ENCODE assay signal across 1 cellular context in the genomic region with DNA sequence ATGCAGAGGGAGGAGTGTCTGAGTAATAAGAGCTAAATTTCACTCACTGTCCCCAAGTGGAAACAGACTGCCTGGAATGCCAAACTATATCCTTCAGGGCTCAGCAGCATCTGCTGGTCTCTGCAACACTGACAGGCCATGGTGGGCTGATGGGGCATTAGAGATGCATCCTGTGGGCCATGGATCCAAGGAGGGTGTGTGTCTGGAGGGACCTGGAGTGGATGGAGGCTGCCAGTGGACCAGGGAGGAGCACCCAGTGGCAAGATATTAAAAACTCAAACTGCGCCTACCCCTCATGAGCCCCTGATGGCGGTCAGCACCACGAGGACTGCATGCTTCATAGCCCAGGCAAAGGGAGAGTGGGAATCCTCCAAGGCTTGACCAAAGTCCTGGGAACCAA.
TF ChIP-seq lines count a peak whose summit lies in the region.

No MANE protein-coding gene starts in this region.

TF ChIP-seq in WTC11, 78 proteins besides CTCF, POLR2A, EP300 and RAD21 (continued from another document):
- TF ChIP-seq, protein P1, sequence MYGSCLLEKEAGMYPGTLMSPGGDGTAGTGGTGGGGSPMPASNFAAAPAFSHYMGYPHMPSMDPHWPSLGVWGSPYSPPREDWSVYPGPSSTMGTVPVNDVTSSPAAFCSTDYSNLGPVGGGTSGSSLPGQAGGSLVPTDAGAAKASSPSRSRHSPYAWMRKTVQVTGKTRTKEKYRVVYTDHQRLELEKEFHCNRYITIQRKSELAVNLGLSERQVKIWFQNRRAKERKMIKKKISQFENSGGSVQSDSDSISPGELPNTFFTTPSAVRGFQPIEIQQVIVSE (CRISPR knock-in tag; IDR thresholded peaks at IDR 0.05; ENCODE audit: borderline replicate concordance) = no peak
- no peak for TF ChIP-seq ZNF416 (CRISPR knock-in tag; IDR thresholded peaks at IDR 0.05)
- TF ChIP-seq SMAD4 (CRISPR knock-in tag; IDR thresholded peaks at IDR 0.05) = no peak
- TF ChIP-seq JUN (CRISPR knock-in tag; IDR thresholded peaks at IDR 0.05) = no peak
- TF ChIP-seq, protein P2, sequence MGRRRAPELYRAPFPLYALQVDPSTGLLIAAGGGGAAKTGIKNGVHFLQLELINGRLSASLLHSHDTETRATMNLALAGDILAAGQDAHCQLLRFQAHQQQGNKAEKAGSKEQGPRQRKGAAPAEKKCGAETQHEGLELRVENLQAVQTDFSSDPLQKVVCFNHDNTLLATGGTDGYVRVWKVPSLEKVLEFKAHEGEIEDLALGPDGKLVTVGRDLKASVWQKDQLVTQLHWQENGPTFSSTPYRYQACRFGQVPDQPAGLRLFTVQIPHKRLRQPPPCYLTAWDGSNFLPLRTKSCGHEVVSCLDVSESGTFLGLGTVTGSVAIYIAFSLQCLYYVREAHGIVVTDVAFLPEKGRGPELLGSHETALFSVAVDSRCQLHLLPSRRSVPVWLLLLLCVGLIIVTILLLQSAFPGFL (CRISPR knock-in tag; IDR thresholded peaks at IDR 0.05; ENCODE audit: borderline replicate concordance) = no peak
- TF ChIP-seq ZNF263 (CRISPR knock-in tag; IDR thresholded peaks at IDR 0.05; ENCODE audit: low read depth) = no peak
- TF ChIP-seq ZNF121 (CRISPR knock-in tag; IDR thresholded peaks at IDR 0.05) = no peak
- no peak for TF ChIP-seq ZNF317 (CRISPR knock-in tag; IDR thresholded peaks at IDR 0.05; ENCODE audit: borderline replicate concordance, low read depth)
- no peak for TF ChIP-seq KAT7 (CRISPR knock-in tag; IDR thresholded peaks at IDR 0.05; ENCODE audit: borderline replicate concordance)
- TF ChIP-seq, protein P3, sequence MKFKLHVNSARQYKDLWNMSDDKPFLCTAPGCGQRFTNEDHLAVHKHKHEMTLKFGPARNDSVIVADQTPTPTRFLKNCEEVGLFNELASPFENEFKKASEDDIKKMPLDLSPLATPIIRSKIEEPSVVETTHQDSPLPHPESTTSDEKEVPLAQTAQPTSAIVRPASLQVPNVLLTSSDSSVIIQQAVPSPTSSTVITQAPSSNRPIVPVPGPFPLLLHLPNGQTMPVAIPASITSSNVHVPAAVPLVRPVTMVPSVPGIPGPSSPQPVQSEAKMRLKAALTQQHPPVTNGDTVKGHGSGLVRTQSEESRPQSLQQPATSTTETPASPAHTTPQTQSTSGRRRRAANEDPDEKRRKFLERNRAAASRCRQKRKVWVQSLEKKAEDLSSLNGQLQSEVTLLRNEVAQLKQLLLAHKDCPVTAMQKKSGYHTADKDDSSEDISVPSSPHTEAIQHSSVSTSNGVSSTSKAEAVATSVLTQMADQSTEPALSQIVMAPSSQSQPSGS (CRISPR knock-in tag; IDR thresholded peaks at IDR 0.05; ENCODE audit: borderline replicate concordance, low read depth) = no peak
